Comparison of ENCODE assay signal across 7 cellular contexts in genomic region chr3:83217595-83218118, GRCh38.
DNase-seq lines count a peak whose midpoint lies in the region; ATAC-seq, FAIRE-seq and TF ChIP-seq lines count a peak whose summit lies in the region.
"Not testable (repeated sequence)": the region's sequence is repeated elsewhere in the genome, so short reads cannot be mapped to it uniquely, and the experiment has no call there.

No MANE protein-coding gene starts in this region.

- H3K9me3 Mint-ChIP-seq in activated T-cell treated with anti-CD3 and anti-CD28 coated beads, Interleukin-2, amount 50 U/mL, for 24 hours = peaks cover 14% of the 10 kb centered on the region
- not testable (repeated sequence) for H3K9me3 Mint-ChIP-seq in memory B cell

- H3K4me1 ChIP-seq in K562 (replicated peaks in 1 of 2; ENCODE audit: control insufficient read depth in 2 of 2, insufficient read depth in 2 of 2, low read length in 2 of 2); testis: not testable (repeated sequence)

- H2AFZ ChIP-seq in K562 (ENCODE audit: low read depth, low read length) = not testable (repeated sequence)

- WGBS in K562 (ENCODE audit: insufficient coverage, low coverage, missing lambda C conversion rate) = 7% methylated on average over 8 of the region's 41 CpGs
- WGBS in testis, 2 donors = 66 to 82% methylated on average over 21 to 38 of the region's 41 CpGs

- TF ChIP-seq CTCF in RWPE1 (conservative IDR thresholded peaks at IDR 0.05; ENCODE audit: low read depth); K562 (IDR thresholded peaks at IDR 0.05 in 2 of 3, conservative IDR thresholded peaks at IDR 0.05 in 1 of 3; ENCODE audit: insufficient read depth in 2 of 3, low read depth in 1 of 3, low read length in 3 of 3); testis (IDR thresholded peaks at IDR 0.05): not testable (repeated sequence)

- H3K27ac Mint-ChIP-seq in activated T-cell treated with anti-CD3 and anti-CD28 coated beads, Interleukin-2, amount 50 U/mL, for 24 hours; memory B cell: not testable (repeated sequence)

- intact Hi-C loops in K562 (cut with micrococcal nuclease); cardiac septum (cut with DNase I); testis (cut with DNase I; ENCODE audit: low total_unique reads): not testable (repeated sequence)

- not testable (repeated sequence) for H3K27me3 ChIP-seq in K562 (ENCODE audit: control insufficient read depth in 2 of 2, insufficient read depth in 2 of 2, low read length in 2 of 2); testis

- not testable (repeated sequence) for H3K36me3 ChIP-seq in K562 (ENCODE audit: control insufficient read depth, insufficient read depth, low read length); testis (ENCODE audit: low read depth, missing control alignments)

- in situ Hi-C loops in K562 (cut with MboI) = not testable (repeated sequence)

- H3K79me2 ChIP-seq in K562 (ENCODE audit: control insufficient read depth, insufficient read depth, low read length) = not testable (repeated sequence)

- H3K9ac ChIP-seq in K562 (ENCODE audit: insufficient read depth in 1 of 2, low read depth in 2 of 2, low read length in 2 of 2) = not testable (repeated sequence)

- DNase-seq in RWPE1 (ENCODE audit: low spot score); memory B cell (ENCODE audit: low spot score in 2 of 2): not testable (repeated sequence)
- DNase-seq in activated T-cell treated with anti-CD3 and anti-CD28 coated beads, Interleukin-2, amount 50 U/mL, for 24 hours = peak; percentile 19
- DNase-seq in K562 (ENCODE audit: extremely low read depth in 1 of 4, low spot score in 3 of 4) (peak in 1 of 4 experiments; percentile 27), cardiac septum (ENCODE audit: low spot score) (peak; percentile 66), testis (peak; percentile 51)

- TF ChIP-seq EP300 in K562 (IDR thresholded peaks at IDR 0.05; ENCODE audit: low read length) = not testable (repeated sequence)

- not testable (repeated sequence) for H3K4me3 Mint-ChIP-seq in activated T-cell treated with anti-CD3 and anti-CD28 coated beads, Interleukin-2, amount 50 U/mL, for 24 hours
- H3K4me3 Mint-ChIP-seq in memory B cell = peak overlapping the region; percentile 57

- H3K9me1 ChIP-seq in K562 (ENCODE audit: control insufficient read depth, insufficient read depth, low read length) = not testable (repeated sequence)

- not testable (repeated sequence) for H3K4me1 Mint-ChIP-seq in activated T-cell treated with anti-CD3 and anti-CD28 coated beads, Interleukin-2, amount 50 U/mL, for 24 hours (ENCODE audit: low read depth); memory B cell

- TF ChIP-seq POLR2A in K562 (conservative IDR thresholded peaks at IDR 0.05); testis (IDR thresholded peaks at IDR 0.05): not testable (repeated sequence)

- not testable (repeated sequence) for H3K36me3 Mint-ChIP-seq in activated T-cell treated with anti-CD3 and anti-CD28 coated beads, Interleukin-2, amount 50 U/mL, for 24 hours (ENCODE audit: low read depth); memory B cell

- H4K20me1 ChIP-seq in K562 (replicated peaks; ENCODE audit: control insufficient read depth, insufficient read depth, low read length) = not testable (repeated sequence)

- FAIRE-seq in K562 (lab: Jason Lieb, UNC) = not testable (repeated sequence)

- peak; percentile 43 for ATAC-seq in GM18909 (IDR thresholded peaks at IDR 0.05; ENCODE audit: poor library complexity, unreplicated experiment)
- ATAC-seq in K562 = peak; percentile 26; the same call in 1 of the 3 replicates
- ATAC-seq in memory B cell (ENCODE audit: low read depth) = not testable (repeated sequence)

- TF ChIP-seq RAD21 in K562 (CRISPR knock-in tag; conservative IDR thresholded peaks at IDR 0.05 in 1 of 2, IDR thresholded peaks at IDR 0.05 in 1 of 2) = not testable (repeated sequence)

- CTCF ChIA-PET in RWPE1 (lab: Yijun Ruan, JAX); K562 (lab: Yijun Ruan, JAX; ENCODE audit: low intra/inter-chr PET ratio): not testable (repeated sequence)

- H3K4me3 ChIP-seq in K562 = peak overlapping the region; percentile 13; the same call in 1 of the 2 replicates
- peak overlapping the region; percentile 47 to 52 for H3K4me3 ChIP-seq in testis

- not testable (repeated sequence) for H3K27me3 Mint-ChIP-seq in activated T-cell treated with anti-CD3 and anti-CD28 coated beads, Interleukin-2, amount 50 U/mL, for 24 hours; memory B cell

- POLR2A ChIA-PET in RWPE1 (lab: Yijun Ruan, JAX; ENCODE audit: low non-redundant PET); K562 (lab: Yijun Ruan, JAX): not testable (repeated sequence)

- H3K9me3 ChIP-seq in K562 (replicated peaks; ENCODE audit: control insufficient read depth, insufficient read depth, low read depth, low read length); testis: not testable (repeated sequence)

- not testable (repeated sequence) for BruUV-seq in K562 (replicated peaks; lab: Mats Ljungman, UMichigan)

- H3K27ac ChIP-seq in RWPE1 = peak overlapping the region; percentile 64
- H3K27ac ChIP-seq in K562 (ENCODE audit: extremely low read depth, low read depth, low read length); testis: not testable (repeated sequence)

- H3K4me2 ChIP-seq in K562 (ENCODE audit: insufficient read depth, low read length) = peak overlapping the region; percentile 46; the same call in 1 of the 2 replicates

TF ChIP-seq in K562, 482 proteins besides CTCF, POLR2A, EP300 and RAD21:
- TF ChIP-seq ELF1 (tag; IDR thresholded peaks at IDR 0.05) (peak; percentile 75), MAX (CRISPR knock-in tag; IDR thresholded peaks at IDR 0.05) (peak; percentile 24; the same call in 1 of the 2 replicates), L3MBTL2 (IDR thresholded peaks at IDR 0.05) (peak; percentile 48; the same call in 1 of the 2 replicates), POLR2G (IDR thresholded peaks at IDR 0.05; ENCODE audit: low read depth, low read length) (peak; percentile 39; the same call in 1 of the 2 replicates), CXXC5 (CRISPR knock-in tag; IDR thresholded peaks at IDR 0.05) (0 out of 2 replicates have a peak, but pooled peaks have one; percentile 24), ETV5 (CRISPR knock-in tag; IDR thresholded peaks at IDR 0.05; ENCODE audit: low read depth) (peak; percentile 57; the same call in 1 of the 2 replicates), GABPA (tag; conservative IDR thresholded peaks at IDR 0.05; ENCODE audit: low read depth) (peak; percentile 72), PHF8 (IDR thresholded peaks at IDR 0.05; ENCODE audit: borderline replicate concordance, low read length) (peak; percentile 55; the same call in 1 of the 2 replicates), ARID4B (CRISPR knock-in tag; IDR thresholded peaks at IDR 0.05) (0 out of 2 replicates have a peak, but pooled peaks have one; percentile 21), ZFX (CRISPR knock-in tag; IDR thresholded peaks at IDR 0.05) (peak; percentile 46)
- TF ChIP-seq, protein P1, sequence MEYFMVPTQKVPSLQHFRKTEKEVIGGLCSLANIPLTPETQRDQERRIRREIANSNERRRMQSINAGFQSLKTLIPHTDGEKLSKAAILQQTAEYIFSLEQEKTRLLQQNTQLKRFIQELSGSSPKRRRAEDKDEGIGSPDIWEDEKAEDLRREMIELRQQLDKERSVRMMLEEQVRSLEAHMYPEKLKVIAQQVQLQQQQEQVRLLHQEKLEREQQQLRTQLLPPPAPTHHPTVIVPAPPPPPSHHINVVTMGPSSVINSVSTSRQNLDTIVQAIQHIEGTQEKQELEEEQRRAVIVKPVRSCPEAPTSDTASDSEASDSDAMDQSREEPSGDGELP (CRISPR knock-in tag; IDR thresholded peaks at IDR 0.05; ENCODE audit: borderline replicate concordance) = peak; percentile 62; the same call in 1 of the 2 replicates
TF ChIP-seq in K562: peak in this region for 11; not testable (repeated sequence) for 471.
